Comparison of ENCODE assay signal across 12 cellular contexts in genomic region chr1:11280719-11281376, GRCh38. TPM values are rescaled to one million over a fixed set of nuclear protein-coding genes. Genes with fewer than 3 reads are reported as not detected.
DNase-seq lines count a peak whose midpoint lies in the region; ATAC-seq lines count a peak whose summit lies in the region.
"Had no signal": no experiment of that assay in that cellular context is flagged by ENCODE, and none has a peak within 500 bp of the region (broad histone marks: within the 10 kb centered on the region; RNA-seq: fewer than 3 reads in every experiment).

No MANE protein-coding gene starts in this region.

- no peaks in the 10 kb centered on the region for H3K9me3 Mint-ChIP-seq in dendritic cell treated with granulocyte-macrophage colony-stimulating factor and Interleukin-4, amounts not matched to agents 40 ng/mL and 50 ng/mL, for 4 days

- peaks cover 22% of the 10 kb centered on the region for H3K36me3 ChIP-seq in Karpas-422 (ENCODE audit: insufficient read depth, low read length)

- no peaks in the 10 kb centered on the region for H4K20me1 ChIP-seq in Karpas-422 (ENCODE audit: insufficient read depth, low read depth, low read length)

- H3K79me2 ChIP-seq in Karpas-422 (ENCODE audit: low read length), result peaks cover 63% of the 10 kb centered on the region

- H3K4me1 Mint-ChIP-seq in dendritic cell treated with granulocyte-macrophage colony-stimulating factor and Interleukin-4, amounts not matched to agents 40 ng/mL and 50 ng/mL, for 4 days (ENCODE audit: low read depth), result peaks cover 46% of the 10 kb centered on the region

- H3K4me2 ChIP-seq in Karpas-422 (ENCODE audit: low read depth, low read length, poor library complexity, severe bottlenecking), result no peak overlapping the region
- H3K4me2 ChIP-seq: KMS-11 had no signal

- peaks cover 15% of the 10 kb centered on the region for H3K4me1 ChIP-seq in Karpas-422 (ENCODE audit: low read length)

- DNase-seq in activated CD8-positive, alpha-beta memory T cell treated with anti-CD3 and anti-CD28 coated beads, Interleukin-2, amount 50 U/mL, for 4 hours, result peak; percentile 29
- DNase-seq in activated CD8-positive, alpha-beta memory T cell treated with anti-CD3 and anti-CD28 coated beads, Interleukin-2, amount 50 U/mL, for 48 hours, result no peak
- no peak for DNase-seq in Karpas-422
- DNase-seq in stimulated activated naive CD8-positive, alpha-beta T cell treated with anti-CD3 and anti-CD28 coated beads, Interleukin-15, Interleukin-2, amounts not matched to agents 100 U/mL and 50 U/mL, for 24 hours, result peak; percentile 12
- DNase-seq in activated effector memory CD4-positive, alpha-beta T cell treated with Interleukin-2 at 50 U/mL for 16 hours, result no peak
- DNase-seq in stimulated activated CD8-positive, alpha-beta memory T cell treated with anti-CD3 and anti-CD28 coated beads, Interleukin-4, amount 100 ng/mL, for 48 hours, result no peak
- no peak for DNase-seq in NCI-H345 treated with DMSO at 0.1 percent for 48 hours (lab: John Stamatoyannopoulos, UW; ENCODE audit: unreplicated experiment)
- DNase-seq: cerebellar nuclear complex, NCI-H748 treated with DMSO at 0.1 percent for 48 hours had no signal

- H2AFZ ChIP-seq in Karpas-422 (ENCODE audit: low read length), result no peak overlapping the region

- H3K27me3 ChIP-seq in Karpas-422 (ENCODE audit: low read length), result no peaks in the 10 kb centered on the region

- H3K9ac ChIP-seq in Karpas-422 (ENCODE audit: low read length), result no peak overlapping the region
- H3K9ac ChIP-seq: KMS-11 had no signal

- H3K27me3 Mint-ChIP-seq in dendritic cell treated with granulocyte-macrophage colony-stimulating factor and Interleukin-4, amounts not matched to agents 40 ng/mL and 50 ng/mL, for 4 days, result no peaks in the 10 kb centered on the region

- intact Hi-C loops in dendritic cell treated with granulocyte-macrophage colony-stimulating factor and Interleukin-4, amounts not matched to agents 40 ng/mL and 50 ng/mL, for 4 days (cut with micrococcal nuclease), result no loop called here

- H3K9me3 ChIP-seq in Karpas-422 (ENCODE audit: low read length), result no peaks in the 10 kb centered on the region

- peak overlapping the region; percentile 57 for H3K27ac Mint-ChIP-seq in dendritic cell treated with granulocyte-macrophage colony-stimulating factor and Interleukin-4, amounts not matched to agents 40 ng/mL and 50 ng/mL, for 4 days

- peaks cover 56% of the 10 kb centered on the region for H3K36me3 Mint-ChIP-seq in dendritic cell treated with granulocyte-macrophage colony-stimulating factor and Interleukin-4, amounts not matched to agents 40 ng/mL and 50 ng/mL, for 4 days (ENCODE audit: low read depth)

- peak; percentile 60 for ATAC-seq in stimulated activated naive CD8-positive, alpha-beta T cell treated with anti-CD3 and anti-CD28 coated beads, Interleukin-15, Interleukin-2, amounts not matched to agents 100 U/mL and 50 U/mL, for 24 hours
- ATAC-seq: HCT116 had no signal

- H3K9me2 ChIP-seq in Karpas-422 (replicated peaks; ENCODE audit: insufficient read depth, low read length), result no peaks in the 10 kb centered on the region

- peak overlapping the region; percentile 35; the same call in 1 of the 2 replicates for H3K27ac ChIP-seq in Karpas-422 (ENCODE audit: low read length)
- H3K27ac ChIP-seq: KMS-11 had no signal

- H3K4me3 ChIP-seq in Karpas-422 (ENCODE audit: low read length), result no peak overlapping the region

- no peak overlapping the region for H3K4me3 Mint-ChIP-seq in dendritic cell treated with granulocyte-macrophage colony-stimulating factor and Interleukin-4, amounts not matched to agents 40 ng/mL and 50 ng/mL, for 4 days

RNA-seq across cellular contexts. Expression of gene UBIAD1, which starts 7.8 kb away (rescaled TPM):
- 10.4 and 12.2 TPM in 2 replicates for total RNA-seq in Karpas-422 (2014; rRNA removed; shearing (Covaris generic); ENCODE audit: low replicate concordance)

RNA-seq across cellular contexts. Expression of gene MTOR, which starts 18.5 kb away (rescaled TPM):
- 36.4 and 50.1 TPM in 2 replicates for total RNA-seq in Karpas-422 (2014; rRNA removed; shearing (Covaris generic); ENCODE audit: low replicate concordance)

Comparison
In these comparisons a context has a peak if more than half of its experiments do, and no peak if none do; other contexts are left out.
1. DNase-seq: peak in activated CD8-positive, alpha-beta memory T cell treated with anti-CD3 and anti-CD28 coated beads, Interleukin-2, amount 50 U/mL, for 4 hours (single experiment) and stimulated activated naive CD8-positive, alpha-beta T cell treated with anti-CD3 and anti-CD28 coated beads, Interleukin-15, Interleukin-2, amounts not matched to agents 100 U/mL and 50 U/mL, for 24 hours (single experiment); none in activated CD8-positive, alpha-beta memory T cell treated with anti-CD3 and anti-CD28 coated beads, Interleukin-2, amount 50 U/mL, for 48 hours (single experiment), Karpas-422 (single experiment), activated effector memory CD4-positive, alpha-beta T cell treated with Interleukin-2 at 50 U/mL for 16 hours (single experiment), stimulated activated CD8-positive, alpha-beta memory T cell treated with anti-CD3 and anti-CD28 coated beads, Interleukin-4, amount 100 ng/mL, for 48 hours (single experiment) and NCI-H345 treated with DMSO at 0.1 percent for 48 hours (single experiment).